Comparison of ENCODE assay signal across 21 cellular contexts in genomic region chr21:29194342-29194741, GRCh38.
DNase-seq lines count a peak whose midpoint lies in the region; ATAC-seq and TF ChIP-seq lines count a peak whose summit lies in the region.
"Had no signal": no experiment of that assay in that cellular context is flagged by ENCODE, and none has a peak within 500 bp of the region (broad histone marks: within the 10 kb centered on the region; RNA-seq: fewer than 3 reads in every experiment).

No MANE protein-coding gene starts in this region.

- peaks cover 10% of the 10 kb centered on the region for H3F3A ChIP-seq in smooth muscle cell (ENCODE audit: low read depth)

- TF ChIP-seq CTCF in RWPE2 (IDR thresholded peaks at IDR 0.05; ENCODE audit: poor library complexity, severe bottlenecking) = no peak
- TF ChIP-seq CTCF in hepatocyte (IDR thresholded peaks at IDR 0.05; ENCODE audit: poor library complexity) = no peak
- no peak for TF ChIP-seq CTCF in smooth muscle cell (IDR thresholded peaks at IDR 0.05; ENCODE audit: borderline replicate concordance, insufficient read depth, poor library complexity, severe bottlenecking)
- TF ChIP-seq CTCF in breast epithelium (IDR thresholded peaks at IDR 0.05) = no peak

- H3K27ac ChIP-seq in right cardiac atrium (ENCODE audit: low read length) = no peak overlapping the region
- H3K27ac ChIP-seq in RWPE2 (ENCODE audit: poor library complexity, severe bottlenecking) = peak overlapping the region; percentile 78
- peak overlapping the region; percentile 90 for H3K27ac ChIP-seq in hepatocyte
- H3K27ac ChIP-seq in smooth muscle cell (ENCODE audit: low read depth) = peak overlapping the region; percentile 97
- H3K27ac ChIP-seq in breast epithelium = no peak overlapping the region
- H3K27ac ChIP-seq: foreskin keratinocyte, SJCRH30, stomach had no signal

- ATAC-seq in right cardiac atrium = no peak
- no peak for ATAC-seq in left ventricle myocardium superior
- no peak for ATAC-seq in RWPE2 (ENCODE audit: low read depth)
- ATAC-seq: CD8-positive, alpha-beta T cell; foreskin keratinocyte had no signal

- H2AFZ ChIP-seq in hepatocyte (peak overlapping the region; percentile 45), smooth muscle cell (ENCODE audit: low read depth) (peak overlapping the region; percentile 65)

- 66% methylated on average over 3 of the region's 3 CpGs for WGBS in right cardiac atrium
- WGBS in hepatocyte (ENCODE audit: low lambda C conversion rate, missing lambda C conversion rate) = 67% methylated on average over 3 of the region's 3 CpGs
- 75% methylated on average over 3 of the region's 3 CpGs for WGBS in smooth muscle cell (ENCODE audit: low lambda C conversion rate)

- peak overlapping the region; percentile 69 for H3K4me2 ChIP-seq in hepatocyte
- H3K4me2 ChIP-seq in smooth muscle cell = peak overlapping the region; percentile 69

- H3K9me3 ChIP-seq in right cardiac atrium (ENCODE audit: control insufficient read depth, low read length) (no peaks in the 10 kb centered on the region), RWPE2 (ENCODE audit: severe bottlenecking) (no peaks in the 10 kb centered on the region), hepatocyte (ENCODE audit: low read depth) (no peaks in the 10 kb centered on the region), smooth muscle cell (replicated peaks; ENCODE audit: low read depth) (no peaks in the 10 kb centered on the region), breast epithelium (no peaks in the 10 kb centered on the region)
- H3K9me3 ChIP-seq: sigmoid colon, stomach had no signal

- no peaks in the 10 kb centered on the region for H3K9me2 ChIP-seq in hepatocyte (replicated peaks; ENCODE audit: insufficient read depth)

- TF ChIP-seq POLR2A in breast epithelium (IDR thresholded peaks at IDR 0.05) = no peak

- peak overlapping the region; percentile 20 for H3K9ac ChIP-seq in smooth muscle cell (ENCODE audit: low read depth)

- H3K4me3 ChIP-seq in right cardiac atrium (ENCODE audit: low read length) (peak overlapping the region; percentile 66), RWPE2 (ENCODE audit: severe bottlenecking) (no peak overlapping the region), hepatocyte (no peak overlapping the region), smooth muscle cell (no peak overlapping the region), breast epithelium (no peak overlapping the region)
- H3K4me3 ChIP-seq: sigmoid colon, SJCRH30, stomach had no signal

- H3K4me1 ChIP-seq in right cardiac atrium (ENCODE audit: control insufficient read depth, insufficient read depth, low read length) (peaks cover 2% of the 10 kb centered on the region), RWPE2 (ENCODE audit: insufficient read depth, poor library complexity, severe bottlenecking) (peaks cover 33% of the 10 kb centered on the region), hepatocyte (ENCODE audit: insufficient read depth) (peaks cover 19% of the 10 kb centered on the region), smooth muscle cell (ENCODE audit: low read depth) (no peaks in the 10 kb centered on the region), breast epithelium (no peaks in the 10 kb centered on the region)

- H3K27me3 ChIP-seq in right cardiac atrium (ENCODE audit: control insufficient read depth, insufficient read depth) = no peaks in the 10 kb centered on the region
- H3K27me3 ChIP-seq in RWPE2 (ENCODE audit: insufficient read depth, poor library complexity, severe bottlenecking) = no peaks in the 10 kb centered on the region
- no peaks in the 10 kb centered on the region for H3K27me3 ChIP-seq in hepatocyte
- H3K27me3 ChIP-seq in smooth muscle cell (ENCODE audit: low read depth) = no peaks in the 10 kb centered on the region
- H3K27me3 ChIP-seq in breast epithelium = no peaks in the 10 kb centered on the region
- H3K27me3 ChIP-seq: foreskin keratinocyte, sigmoid colon, SJCRH30 had no signal

- intact Hi-C loops in right cardiac atrium (cut with DNase I) (no loop called here), left ventricle myocardium superior (cut with micrococcal nuclease) (no loop called here), breast epithelium (cut with DNase I; ENCODE audit: low total_unique reads) (loop anchor here (1.0 kb wide), 1 partner anchor 23 kb away; no protein-coding TSS in a partner anchor)

- H3K79me2 ChIP-seq in hepatocyte = no peaks in the 10 kb centered on the region
- no peaks in the 10 kb centered on the region for H3K79me2 ChIP-seq in smooth muscle cell (ENCODE audit: low read depth)

- no peaks in the 10 kb centered on the region for H3K36me3 ChIP-seq in RWPE2 (ENCODE audit: low read depth)
- no peaks in the 10 kb centered on the region for H3K36me3 ChIP-seq in hepatocyte (replicated peaks; ENCODE audit: insufficient read depth, low read depth)
- no peaks in the 10 kb centered on the region for H3K36me3 ChIP-seq in smooth muscle cell (ENCODE audit: low read depth)
- no peaks in the 10 kb centered on the region for H3K36me3 ChIP-seq in breast epithelium
- H3K36me3 ChIP-seq: sigmoid colon, SJCRH30, stomach had no signal

- H4K20me1 ChIP-seq in hepatocyte (ENCODE audit: insufficient read depth, poor library complexity, severe bottlenecking) (no peaks in the 10 kb centered on the region), smooth muscle cell (ENCODE audit: low read depth) (no peaks in the 10 kb centered on the region)

- DNase-seq in right cardiac atrium (no peak), left ventricle myocardium superior (no peak), RWPE2 (ENCODE audit: low spot score) (no peak), hepatocyte (ENCODE audit: low spot score) (no peak), smooth muscle cell (lab: John Stamatoyannopoulos, UW; ENCODE audit: unreplicated experiment) (no peak), breast epithelium (ENCODE audit: low spot score in 2 of 2) (no peak), NCI-H2029 (lab: John Stamatoyannopoulos, UW) (no peak), NCI-H1417 treated with DMSO at 0.1 percent for 48 hours (lab: John Stamatoyannopoulos, UW) (no peak)
- DNase-seq: activated CD4-positive, alpha-beta T cell treated with anti-CD3 and anti-CD28 coated beads for 48 hours; activated CD8-positive, alpha-beta memory T cell treated with anti-CD3 and anti-CD28 coated beads, Interleukin-2, amount 50 U/mL, for 4 hours; activated naive CD4-positive, alpha-beta T cell treated with anti-CD3 and anti-CD28 coated beads for 36 hours; CD8-positive, alpha-beta T cell; foreskin keratinocyte; KBM-7; NCI-H187; NCI-H446 treated with DMSO at 0.1 percent for 48 hours; sigmoid colon; SJCRH30; stimulated activated CD4-positive, alpha-beta T cell treated with anti-CD3 and anti-CD28 coated beads, Interleukin-2, amount 100 ng/mL, for 24 hours; stomach; T1000 had no signal

Comparison
In these comparisons a context has a peak if more than half of its experiments do, and no peak if none do; other contexts are left out.
1. H3K27ac ChIP-seq: peak in RWPE2 (single experiment), hepatocyte (single experiment) and smooth muscle cell (single experiment); none in right cardiac atrium (single experiment) and breast epithelium (0 of 2).